8 cellular contexts compared by ENCODE assay signal in genomic region chr6:25173951-25174474, GRCh38.
DNase-seq lines count a peak whose midpoint lies in the region; ATAC-seq, FAIRE-seq and TF ChIP-seq lines count a peak whose summit lies in the region.

No MANE protein-coding gene starts in this region.

- H3K36me3 ChIP-seq in A673 (ENCODE audit: insufficient read depth, low read length, poor library complexity, severe bottlenecking) = no peaks in the 10 kb centered on the region

- CTCF ChIA-PET in A673 (lab: Charles Lee) (interaction anchor here (0.6 kb wide), 1 partner anchor 20 kb away, joined by 9 read pairs; no protein-coding TSS in a partner anchor), WTC11 (lab: Charles Lee) (interaction anchor here (0.7 kb wide), 1 partner anchor 818 kb away, joined by 3 read pairs; no protein-coding TSS in a partner anchor)

- H3K4me1 ChIP-seq in A673 (ENCODE audit: insufficient read depth, low read length, poor library complexity, severe bottlenecking) = peaks cover 8% of the 10 kb centered on the region

- H3K27me3 ChIP-seq in A673 (replicated peaks; ENCODE audit: insufficient read depth, low read depth, low read length, poor library complexity) = no peaks in the 10 kb centered on the region

- BruUV-seq in A673 (replicated peaks; lab: Mats Ljungman, UMichigan) = no TSS peak

- no peak overlapping the region for H3K4me3 Mint-ChIP-seq in activated T-helper 1 cell treated with anti-CD3 and anti-CD28 coated beads, Interleukin-12 subunit alpha, Interleukin-12 subunit beta, Interleukin-2, Interleukin-4 antibody, amounts not matched to agents 30 ng/mL and 10 ng/mL and 1 ng/mL, durations not matched to agents 14 hours and 24 hours and 36 hours
- no peak overlapping the region for H3K4me3 Mint-ChIP-seq in WTC11

- H3K36me3 Mint-ChIP-seq in activated T-helper 1 cell treated with anti-CD3 and anti-CD28 coated beads, Interleukin-12 subunit alpha, Interleukin-12 subunit beta, Interleukin-2, Interleukin-4 antibody, amounts not matched to agents 30 ng/mL and 10 ng/mL and 1 ng/mL, durations not matched to agents 14 hours and 24 hours and 36 hours (ENCODE audit: low read depth) = peaks cover 3% of the 10 kb centered on the region
- no peaks in the 10 kb centered on the region for H3K36me3 Mint-ChIP-seq in WTC11

- peak overlapping the region; percentile 71 for H3K27ac Mint-ChIP-seq in activated T-helper 1 cell treated with anti-CD3 and anti-CD28 coated beads, Interleukin-12 subunit alpha, Interleukin-12 subunit beta, Interleukin-2, Interleukin-4 antibody, amounts not matched to agents 30 ng/mL and 10 ng/mL and 1 ng/mL, durations not matched to agents 14 hours and 24 hours and 36 hours
- H3K27ac Mint-ChIP-seq in WTC11 = no peak overlapping the region

- POLR2A ChIA-PET in A673 (lab: Charles Lee; ENCODE audit: low non-redundant PET) (no interaction called here), WTC11 (lab: Charles Lee) (no interaction called here)

- intact Hi-C loops in A673 (cut with micrococcal nuclease; ENCODE audit: unreplicated experiment) (no loop called here), left colon (cut with DNase I, micrococcal nuclease) (no loop called here)
- intact Hi-C loops in activated T-helper 1 cell treated with anti-CD3 and anti-CD28 coated beads, Interleukin-12 subunit alpha, Interleukin-12 subunit beta, Interleukin-2, Interleukin-4 antibody, amounts not matched to agents 30 ng/mL and 10 ng/mL and 1 ng/mL, durations not matched to agents 14 hours and 24 hours and 36 hours (cut with micrococcal nuclease) = loop anchor here (1.0 kb wide), 1 partner anchor 36 kb away; no protein-coding TSS in a partner anchor

- no peak for FAIRE-seq in frontal cortex (lab: Jason Lieb, UNC)

- DNase-seq in A673 (ENCODE audit: low spot score) (peak; percentile 81), HPDE6-E6E7 (ENCODE audit: extremely low spot score) (peak; percentile 59), left colon (no peak), WTC11 (ENCODE audit: low spot score) (no peak), frontal cortex (ENCODE audit: low spot score in 2 of 2) (no peak), 8988T (no peak), COR-L47 (lab: John Stamatoyannopoulos, UW) (no peak)
- no peak for DNase-seq in activated T-helper 1 cell treated with anti-CD3 and anti-CD28 coated beads, Interleukin-12 subunit alpha, Interleukin-12 subunit beta, Interleukin-2, Interleukin-4 antibody, amounts not matched to agents 30 ng/mL and 10 ng/mL and 1 ng/mL, durations not matched to agents 14 hours and 24 hours and 36 hours (ENCODE audit: low spot score)

- H3K27me3 Mint-ChIP-seq in activated T-helper 1 cell treated with anti-CD3 and anti-CD28 coated beads, Interleukin-12 subunit alpha, Interleukin-12 subunit beta, Interleukin-2, Interleukin-4 antibody, amounts not matched to agents 30 ng/mL and 10 ng/mL and 1 ng/mL, durations not matched to agents 14 hours and 24 hours and 36 hours (ENCODE audit: insufficient read depth) = no peaks in the 10 kb centered on the region
- no peaks in the 10 kb centered on the region; the same call in 1 of the 2 replicates for H3K27me3 Mint-ChIP-seq in WTC11 (ENCODE audit: low read depth)

- H3K4me1 Mint-ChIP-seq in activated T-helper 1 cell treated with anti-CD3 and anti-CD28 coated beads, Interleukin-12 subunit alpha, Interleukin-12 subunit beta, Interleukin-2, Interleukin-4 antibody, amounts not matched to agents 30 ng/mL and 10 ng/mL and 1 ng/mL, durations not matched to agents 14 hours and 24 hours and 36 hours (ENCODE audit: low read depth) = peaks cover 99% of the 10 kb centered on the region
- H3K4me1 Mint-ChIP-seq in WTC11 = no peaks in the 10 kb centered on the region

- TF ChIP-seq CTCF in A673 (conservative IDR thresholded peaks at IDR 0.05; ENCODE audit: low read depth, low read length) = no peak
- no peak for TF ChIP-seq CTCF in WTC11 (IDR thresholded peaks at IDR 0.05)

- H3K27ac ChIP-seq in A673 (ENCODE audit: low read depth, low read length, poor library complexity, severe bottlenecking) = no peak overlapping the region

- H3K9me3 Mint-ChIP-seq in activated T-helper 1 cell treated with anti-CD3 and anti-CD28 coated beads, Interleukin-12 subunit alpha, Interleukin-12 subunit beta, Interleukin-2, Interleukin-4 antibody, amounts not matched to agents 30 ng/mL and 10 ng/mL and 1 ng/mL, durations not matched to agents 14 hours and 24 hours and 36 hours = no peaks in the 10 kb centered on the region
- H3K9me3 Mint-ChIP-seq in WTC11 = no peaks in the 10 kb centered on the region

- ATAC-seq in left colon (peak; percentile 77), WTC11 (no peak)

- H3K4me3 ChIP-seq in A673 (ENCODE audit: low read depth, low read length, poor library complexity, severe bottlenecking) = no peak overlapping the region

- H3K9me3 ChIP-seq in A673 (ENCODE audit: low read depth, low read length, poor library complexity, severe bottlenecking) = no peaks in the 10 kb centered on the region

TF ChIP-seq in WTC11, 78 proteins besides CTCF, POLR2A, EP300 and RAD21:
- TF ChIP-seq, protein P1, sequence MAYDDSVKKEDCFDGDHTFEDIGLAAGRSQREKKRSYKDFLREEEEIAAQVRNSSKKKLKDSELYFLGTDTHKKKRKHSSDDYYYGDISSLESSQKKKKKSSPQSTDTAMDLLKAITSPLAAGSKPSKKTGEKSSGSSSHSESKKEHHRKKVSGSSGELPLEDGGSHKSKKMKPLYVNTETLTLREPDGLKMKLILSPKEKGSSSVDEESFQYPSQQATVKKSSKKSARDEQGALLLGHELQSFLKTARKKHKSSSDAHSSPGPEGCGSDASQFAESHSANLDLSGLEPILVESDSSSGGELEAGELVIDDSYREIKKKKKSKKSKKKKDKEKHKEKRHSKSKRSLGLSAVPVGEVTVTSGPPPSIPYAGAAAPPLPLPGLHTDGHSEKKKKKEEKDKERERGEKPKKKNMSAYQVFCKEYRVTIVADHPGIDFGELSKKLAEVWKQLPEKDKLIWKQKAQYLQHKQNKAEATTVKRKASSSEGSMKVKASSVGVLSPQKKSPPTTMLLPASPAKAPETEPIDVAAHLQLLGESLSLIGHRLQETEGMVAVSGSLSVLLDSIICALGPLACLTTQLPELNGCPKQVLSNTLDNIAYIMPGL (CRISPR knock-in tag; IDR thresholded peaks at IDR 0.05) = no peak
- TF ChIP-seq ZNF423 (CRISPR knock-in tag; IDR thresholded peaks at IDR 0.05) (no peak), ZNF671 (CRISPR knock-in tag; IDR thresholded peaks at IDR 0.05) (no peak), ATF1 (CRISPR knock-in tag; IDR thresholded peaks at IDR 0.05) (no peak), CBFB (CRISPR knock-in tag; IDR thresholded peaks at IDR 0.05; ENCODE audit: low read depth) (no peak), ELF4 (CRISPR knock-in tag; IDR thresholded peaks at IDR 0.05; ENCODE audit: low read depth) (no peak), ZNF396 (CRISPR knock-in tag; IDR thresholded peaks at IDR 0.05; ENCODE audit: borderline replicate concordance) (no peak), FOXK1 (CRISPR knock-in tag; IDR thresholded peaks at IDR 0.05) (no peak), TEAD4 (CRISPR knock-in tag; IDR thresholded peaks at IDR 0.05) (no peak), EMX1 (CRISPR knock-in tag; IDR thresholded peaks at IDR 0.05) (no peak), NFE2L1 (CRISPR knock-in tag; IDR thresholded peaks at IDR 0.05) (no peak)
- TF ChIP-seq, protein P2, sequence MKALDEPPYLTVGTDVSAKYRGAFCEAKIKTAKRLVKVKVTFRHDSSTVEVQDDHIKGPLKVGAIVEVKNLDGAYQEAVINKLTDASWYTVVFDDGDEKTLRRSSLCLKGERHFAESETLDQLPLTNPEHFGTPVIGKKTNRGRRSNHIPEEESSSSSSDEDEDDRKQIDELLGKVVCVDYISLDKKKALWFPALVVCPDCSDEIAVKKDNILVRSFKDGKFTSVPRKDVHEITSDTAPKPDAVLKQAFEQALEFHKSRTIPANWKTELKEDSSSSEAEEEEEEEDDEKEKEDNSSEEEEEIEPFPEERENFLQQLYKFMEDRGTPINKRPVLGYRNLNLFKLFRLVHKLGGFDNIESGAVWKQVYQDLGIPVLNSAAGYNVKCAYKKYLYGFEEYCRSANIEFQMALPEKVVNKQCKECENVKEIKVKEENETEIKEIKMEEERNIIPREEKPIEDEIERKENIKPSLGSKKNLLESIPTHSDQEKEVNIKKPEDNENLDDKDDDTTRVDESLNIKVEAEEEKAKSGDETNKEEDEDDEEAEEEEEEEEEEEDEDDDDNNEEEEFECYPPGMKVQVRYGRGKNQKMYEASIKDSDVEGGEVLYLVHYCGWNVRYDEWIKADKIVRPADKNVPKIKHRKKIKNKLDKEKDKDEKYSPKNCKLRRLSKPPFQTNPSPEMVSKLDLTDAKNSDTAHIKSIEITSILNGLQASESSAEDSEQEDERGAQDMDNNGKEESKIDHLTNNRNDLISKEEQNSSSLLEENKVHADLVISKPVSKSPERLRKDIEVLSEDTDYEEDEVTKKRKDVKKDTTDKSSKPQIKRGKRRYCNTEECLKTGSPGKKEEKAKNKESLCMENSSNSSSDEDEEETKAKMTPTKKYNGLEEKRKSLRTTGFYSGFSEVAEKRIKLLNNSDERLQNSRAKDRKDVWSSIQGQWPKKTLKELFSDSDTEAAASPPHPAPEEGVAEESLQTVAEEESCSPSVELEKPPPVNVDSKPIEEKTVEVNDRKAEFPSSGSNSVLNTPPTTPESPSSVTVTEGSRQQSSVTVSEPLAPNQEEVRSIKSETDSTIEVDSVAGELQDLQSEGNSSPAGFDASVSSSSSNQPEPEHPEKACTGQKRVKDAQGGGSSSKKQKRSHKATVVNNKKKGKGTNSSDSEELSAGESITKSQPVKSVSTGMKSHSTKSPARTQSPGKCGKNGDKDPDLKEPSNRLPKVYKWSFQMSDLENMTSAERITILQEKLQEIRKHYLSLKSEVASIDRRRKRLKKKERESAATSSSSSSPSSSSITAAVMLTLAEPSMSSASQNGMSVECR (CRISPR knock-in tag; IDR thresholded peaks at IDR 0.05; ENCODE audit: borderline replicate concordance) = no peak

Comparison
In these comparisons a context has a peak if more than half of its experiments do, and no peak if none do; other contexts are left out.
1. DNase-seq: peak in A673 (single experiment) and HPDE6-E6E7 (single experiment); none in activated T-helper 1 cell treated with anti-CD3 and anti-CD28 coated beads, Interleukin-12 subunit alpha, Interleukin-12 subunit beta, Interleukin-2, Interleukin-4 antibody, amounts not matched to agents 30 ng/mL and 10 ng/mL and 1 ng/mL, durations not matched to agents 14 hours and 24 hours and 36 hours (single experiment), left colon (0 of 2), WTC11 (single experiment), frontal cortex (0 of 2), 8988T (single experiment) and COR-L47 (single experiment).